27 cellular contexts compared by ENCODE assay signal in the genomic region with DNA sequence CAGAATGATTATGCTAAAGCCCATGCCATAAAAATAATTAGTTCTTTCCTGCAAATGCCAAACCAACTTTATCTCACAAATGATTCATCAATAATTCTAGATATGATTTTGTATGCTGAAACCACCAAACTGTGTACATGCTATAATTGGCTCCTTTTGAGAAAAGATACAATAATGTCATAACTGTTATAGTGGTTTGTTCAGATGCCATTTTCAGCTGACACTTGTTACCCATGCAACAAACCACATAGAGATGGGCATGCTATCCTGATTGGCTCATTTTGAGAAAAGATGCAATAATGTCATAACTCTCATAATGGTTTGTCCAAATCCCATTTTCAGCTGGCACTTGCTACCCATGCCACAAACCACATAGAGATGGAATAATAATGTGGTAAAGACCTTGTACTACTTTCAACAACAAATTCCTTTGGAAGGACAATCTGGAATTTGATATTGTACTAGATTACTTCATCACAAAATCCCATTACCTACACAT.
"Had no signal": no experiment of that assay in that cellular context is flagged by ENCODE, and none has a peak within 500 bp of the region (broad histone marks: within the 10 kb centered on the region; RNA-seq: fewer than 3 reads in every experiment).

No MANE protein-coding gene starts in this region.

- FAIRE-seq: islet of Langerhans had no signal

- H3K36me3 ChIP-seq: left lung, lower lobe of right lung, pancreas, prostate gland, transverse colon, upper lobe of left lung had no signal

- H3K27ac ChIP-seq: left lung, lower lobe of right lung, pancreas, prostate gland, transverse colon, upper lobe of left lung, vagina had no signal

- H3K4me3 ChIP-seq: left lung, lower lobe of right lung, pancreas, prostate gland, spleen, transverse colon, upper lobe of left lung, vagina had no signal

- H3K4me1 ChIP-seq: pancreas, prostate gland, transverse colon, vagina had no signal

- H3K9me3 ChIP-seq: left lung, lower lobe of right lung, pancreas, prostate gland, spleen, transverse colon, upper lobe of left lung, vagina had no signal

- H3K27ac Mint-ChIP-seq: immature natural killer cell; naive thymus-derived CD4-positive, alpha-beta T cell; natural killer cell treated with Interleukin-12 subunit alpha and Interleukin-12 subunit beta and Interleukin-15 and Interleukin-18, amount 100 ng/mL, for 72 hours; stimulated activated memory B cell treated with anti-CD40 and anti-IgM and Interleukin-4, amounts not matched to agents 10 μg/mL and 1 μg/mL and 100 μg/mL, for 72 hours; stimulated activated naive CD8-positive, alpha-beta T cell treated with anti-CD3 and anti-CD28 coated beads, Interleukin-15, amount 100 ng/mL, for 72 hours had no signal

- H3K4me3 Mint-ChIP-seq: immature natural killer cell; naive thymus-derived CD4-positive, alpha-beta T cell; natural killer cell treated with Interleukin-12 subunit alpha and Interleukin-12 subunit beta and Interleukin-15 and Interleukin-18, amount 100 ng/mL, for 72 hours; stimulated activated memory B cell treated with anti-CD40 and anti-IgM and Interleukin-4, amounts not matched to agents 10 μg/mL and 1 μg/mL and 100 μg/mL, for 72 hours; stimulated activated naive CD8-positive, alpha-beta T cell treated with anti-CD3 and anti-CD28 coated beads, Interleukin-15, amount 100 ng/mL, for 72 hours had no signal

- H3K9me3 Mint-ChIP-seq: naive thymus-derived CD4-positive, alpha-beta T cell; stimulated activated memory B cell treated with anti-CD40 and anti-IgM and Interleukin-4, amounts not matched to agents 10 μg/mL and 1 μg/mL and 100 μg/mL, for 72 hours; stimulated activated naive CD8-positive, alpha-beta T cell treated with anti-CD3 and anti-CD28 coated beads, Interleukin-15, amount 100 ng/mL, for 72 hours had no signal

- ATAC-seq: left colon; left lung; lower lobe of right lung; naive thymus-derived CD4-positive, alpha-beta T cell; natural killer cell treated with Interleukin-12 subunit alpha and Interleukin-12 subunit beta and Interleukin-15 and Interleukin-18, amount 100 ng/mL, for 72 hours; pancreas; right cardiac atrium; sciatic nerve; stimulated activated memory B cell treated with anti-CD40 and anti-IgM and Interleukin-4, amounts not matched to agents 10 μg/mL and 1 μg/mL and 100 μg/mL, for 72 hours; stimulated activated naive CD8-positive, alpha-beta T cell treated with anti-CD3 and anti-CD28 coated beads, Interleukin-15, amount 100 ng/mL, for 72 hours had no signal

- H3K27me3 Mint-ChIP-seq: natural killer cell treated with Interleukin-12 subunit alpha and Interleukin-12 subunit beta and Interleukin-15 and Interleukin-18, amount 100 ng/mL, for 72 hours; stimulated activated memory B cell treated with anti-CD40 and anti-IgM and Interleukin-4, amounts not matched to agents 10 μg/mL and 1 μg/mL and 100 μg/mL, for 72 hours; stimulated activated naive CD8-positive, alpha-beta T cell treated with anti-CD3 and anti-CD28 coated beads, Interleukin-15, amount 100 ng/mL, for 72 hours had no signal

- DNase-seq: hippocampal formation; immature natural killer cell; kidney; left colon; left lung; lower lobe of right lung; mammary epithelial cell; mesenchymal stem cell; naive thymus-derived CD4-positive, alpha-beta T cell; pancreas; posterior cingulate gyrus; retina; right cardiac atrium; small intestine; spleen; stimulated activated CD4-positive, alpha-beta T cell treated with anti-CD3 and anti-CD28 coated beads, Interleukin-4, amount 100 ng/mL, for 24 hours; stimulated activated naive CD4-positive, alpha-beta T cell treated with Interleukin-2 at 50 U/mL for 16 hours; stimulated activated naive CD8-positive, alpha-beta T cell treated with anti-CD3 and anti-CD28 coated beads, Interleukin-15, amount 100 ng/mL, for 72 hours; substantia nigra; transverse colon; upper lobe of left lung had no signal

- H3K27me3 ChIP-seq: left lung, spleen, transverse colon, upper lobe of left lung, vagina had no signal

- H3K36me3 Mint-ChIP-seq: immature natural killer cell; naive thymus-derived CD4-positive, alpha-beta T cell; natural killer cell treated with Interleukin-12 subunit alpha and Interleukin-12 subunit beta and Interleukin-15 and Interleukin-18, amount 100 ng/mL, for 72 hours; stimulated activated memory B cell treated with anti-CD40 and anti-IgM and Interleukin-4, amounts not matched to agents 10 μg/mL and 1 μg/mL and 100 μg/mL, for 72 hours had no signal

- H3K4me1 Mint-ChIP-seq: immature natural killer cell; naive thymus-derived CD4-positive, alpha-beta T cell; stimulated activated memory B cell treated with anti-CD40 and anti-IgM and Interleukin-4, amounts not matched to agents 10 μg/mL and 1 μg/mL and 100 μg/mL, for 72 hours; stimulated activated naive CD8-positive, alpha-beta T cell treated with anti-CD3 and anti-CD28 coated beads, Interleukin-15, amount 100 ng/mL, for 72 hours had no signal
